In the genomic region with DNA sequence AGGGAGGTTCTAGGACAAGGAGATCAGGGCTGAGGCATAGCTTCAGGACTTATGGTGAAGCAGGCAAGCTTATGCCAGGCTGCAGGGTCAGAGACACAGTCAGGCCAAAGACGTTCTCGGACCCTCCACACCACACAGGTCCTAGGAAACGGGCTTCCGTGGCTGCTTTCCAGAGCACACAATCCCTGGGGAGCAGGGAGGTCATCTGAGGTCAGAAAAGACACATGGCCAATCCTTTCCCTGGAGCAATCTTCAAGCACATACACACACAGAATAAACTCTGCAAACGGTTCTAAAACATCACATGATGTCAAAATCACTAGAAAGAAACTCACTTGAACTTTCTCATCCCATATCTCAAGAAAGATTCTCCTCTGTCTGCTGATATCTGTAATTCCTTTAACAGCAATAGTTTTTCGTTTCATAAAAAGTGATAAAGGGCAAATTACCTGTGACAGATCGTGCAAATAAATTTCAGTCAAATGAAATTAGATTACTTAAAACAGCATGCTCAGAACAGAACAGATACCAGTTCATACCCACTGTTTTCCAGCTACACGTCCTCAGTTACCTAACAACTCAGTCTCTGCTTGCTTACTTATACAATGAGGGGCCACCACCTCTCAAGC, we compare ENCODE assay signal across 21 cellular contexts.
DNase-seq lines count a peak whose midpoint lies in the region; ATAC-seq and TF ChIP-seq lines count a peak whose summit lies in the region.
"Had no signal": no experiment of that assay in that cellular context is flagged by ENCODE, and none has a peak within 500 bp of the region (broad histone marks: within the 10 kb centered on the region; RNA-seq: fewer than 3 reads in every experiment).

No MANE protein-coding gene starts in this region.

- no peaks in the 10 kb centered on the region for H3K27me3 Mint-ChIP-seq in type B pancreatic cell
- H3K27me3 Mint-ChIP-seq: CD4-positive, CD25-positive, alpha-beta regulatory T cell had no signal

- H3K4me1 Mint-ChIP-seq in type B pancreatic cell (ENCODE audit: unreplicated experiment): peaks cover 6% of the 10 kb centered on the region
- H3K4me1 Mint-ChIP-seq: CD4-positive, CD25-positive, alpha-beta regulatory T cell had no signal

- H3F3A ChIP-seq in SK-N-SH (replicated peaks; ENCODE audit: insufficient read depth): no peaks in the 10 kb centered on the region

- TF ChIP-seq CTCF in SK-N-SH (IDR thresholded peaks at IDR 0.05) (no peak), type B pancreatic cell (conservative IDR thresholded peaks at IDR 0.05) (no peak)

- peak overlapping the region; percentile 14 for H3K27ac Mint-ChIP-seq in type B pancreatic cell
- H3K27ac Mint-ChIP-seq: CD4-positive, CD25-positive, alpha-beta regulatory T cell; CD8-positive, alpha-beta T cell; HFFc6 had no signal

- ATAC-seq in SK-N-SH treated with all-trans-retinoic acid at 6 μM for 48 hours (no peak; the same call in 2 of the 3 replicates), HG02870 (IDR thresholded peaks at IDR 0.05; ENCODE audit: unreplicated experiment) (no peak)
- ATAC-seq: A549; CD8-positive, alpha-beta T cell; GM12878 had no signal

- no peak overlapping the region for H3K4me2 ChIP-seq in SK-N-SH
- H3K4me2 ChIP-seq: A549 had no signal

- peaks cover 14% of the 10 kb centered on the region; the same call in 1 of the 2 replicates for H3K79me2 ChIP-seq in SK-N-SH (ENCODE audit: insufficient read depth)

- no peak overlapping the region for H3K4me3 Mint-ChIP-seq in type B pancreatic cell
- H3K4me3 Mint-ChIP-seq: CD4-positive, CD25-positive, alpha-beta regulatory T cell; CD8-positive, alpha-beta T cell; HFFc6 had no signal

- 65% methylated on average over 8 of the region's 8 CpGs for WGBS in SK-N-SH (ENCODE audit: low lambda C conversion rate)

- peak in 1 of 2 experiments; percentile 42; a peak in 1 of 4 replicates for TF ChIP-seq EP300 in SK-N-SH (IDR thresholded peaks at IDR 0.05; ENCODE audit: borderline replicate concordance in 1 of 2, low read depth in 1 of 2, low read length in 1 of 2)

- H3K9me2 ChIP-seq in SK-N-SH: no peaks in the 10 kb centered on the region

- no peak overlapping the region for H2AFZ ChIP-seq in SK-N-SH (ENCODE audit: low read depth)
- H2AFZ ChIP-seq: GM23248 had no signal

- peaks cover 33% of the 10 kb centered on the region for H3K36me3 Mint-ChIP-seq in type B pancreatic cell
- H3K36me3 Mint-ChIP-seq: CD4-positive, CD25-positive, alpha-beta regulatory T cell; CD8-positive, alpha-beta T cell had no signal

- peak overlapping the region in 1 of 2 experiments; percentile 52; a peak in 2 of 4 replicates for H3K27ac ChIP-seq in SK-N-SH (ENCODE audit: low read depth in 2 of 2, low read length in 1 of 2)
- H3K27ac ChIP-seq: 22Rv1, A549, C4-2B, GM23248 had no signal

- TF ChIP-seq RAD21 in SK-N-SH (IDR thresholded peaks at IDR 0.05; ENCODE audit: low read length): no peak

- POLR2A ChIA-PET in SK-N-SH (lab: Yijun Ruan, JAX): interaction anchor here (1.3 kb wide), 1 partner anchor 65 kb away, joined by 3 read pairs; no protein-coding TSS in a partner anchor

- CTCF ChIA-PET in SK-N-SH (lab: Yijun Ruan, JAX): interaction anchor here (1.1 to 1.5 kb wide), 2 partner anchors 24 to 204 kb away, joined by 3 read pairs; no protein-coding TSS in a partner anchor

- H3K27me3 ChIP-seq in SK-N-SH (ENCODE audit: insufficient read depth): no peaks in the 10 kb centered on the region

- peak; percentile 58 for DNase-seq in SK-N-SH
- DNase-seq in foreskin melanocyte: peak; percentile 21
- no peak for DNase-seq in type B pancreatic cell (ENCODE audit: extremely low spot score, unreplicated experiment)
- DNase-seq in cerebellar nuclear complex (lab: John Stamatoyannopoulos, UW): no peak
- DNase-seq: ACHN; AML-193; CD4-positive, CD25-positive, alpha-beta regulatory T cell; CD8-positive, alpha-beta T cell; DMS 273 treated with DMSO at 0.1 percent for 48 hours; DMS79; EL; GDM1; GM23248; HFFc6 had no signal

- H3K9me3 ChIP-seq in SK-N-SH: no peaks in the 10 kb centered on the region
- H3K9me3 ChIP-seq: A549, HAP-1 had no signal

- no peak overlapping the region for H3K9ac ChIP-seq in SK-N-SH
- H3K9ac ChIP-seq: GM23248 had no signal

- peaks cover 9 to 24% of the 10 kb centered on the region in 2 experiments for H3K36me3 ChIP-seq in SK-N-SH (replicated peaks in 1 of 2; ENCODE audit: control insufficient read depth in 1 of 2, insufficient read depth in 2 of 2, low read length in 1 of 2)
- H3K36me3 ChIP-seq: HAP-1 had no signal

- H3K4me3 ChIP-seq in SK-N-SH (ENCODE audit: low read depth in 2 of 2, low read length in 1 of 2): no peak overlapping the region
- H3K4me3 ChIP-seq: A549, GM12878, GM23248, HAP-1 had no signal

- H3K4me1 ChIP-seq in SK-N-SH (ENCODE audit: control insufficient read depth in 1 of 2, insufficient read depth in 2 of 2, low read depth in 1 of 2, low read length in 1 of 2): peaks cover 0 to 24% of the 10 kb centered on the region in 2 experiments; a peak in 2 of 4 replicates
- H3K4me1 ChIP-seq: A549, HAP-1 had no signal

- H3K9me3 Mint-ChIP-seq in type B pancreatic cell: no peaks in the 10 kb centered on the region
- H3K9me3 Mint-ChIP-seq: CD8-positive, alpha-beta T cell; HFFc6 had no signal

- no peaks in the 10 kb centered on the region for H4K20me1 ChIP-seq in SK-N-SH (ENCODE audit: insufficient read depth)

TF ChIP-seq in SK-N-SH, 30 proteins besides CTCF, POLR2A, EP300 and RAD21:
- TF ChIP-seq CHD2 (IDR thresholded peaks at IDR 0.05; ENCODE audit: low read length, partially characterized antibody) (peak; percentile 56), SIN3A (IDR thresholded peaks at IDR 0.05; ENCODE audit: borderline replicate concordance, low read depth, low read length) (no peak), RCOR1 (IDR thresholded peaks at IDR 0.05; ENCODE audit: low read length) (peak; percentile 61; the same call in 1 of the 2 replicates), MXI1 (IDR thresholded peaks at IDR 0.05; ENCODE audit: low read depth, low read length) (0 out of 2 replicates have a peak, but pooled peaks have one; percentile 53), GATA2 (CRISPR knock-in tag; IDR thresholded peaks at IDR 0.05) (peak; percentile 74), RFX5 (IDR thresholded peaks at IDR 0.05; ENCODE audit: low read length) (peak; percentile 41; the same call in 1 of the 2 replicates)
- TF ChIP-seq, protein P1, sequence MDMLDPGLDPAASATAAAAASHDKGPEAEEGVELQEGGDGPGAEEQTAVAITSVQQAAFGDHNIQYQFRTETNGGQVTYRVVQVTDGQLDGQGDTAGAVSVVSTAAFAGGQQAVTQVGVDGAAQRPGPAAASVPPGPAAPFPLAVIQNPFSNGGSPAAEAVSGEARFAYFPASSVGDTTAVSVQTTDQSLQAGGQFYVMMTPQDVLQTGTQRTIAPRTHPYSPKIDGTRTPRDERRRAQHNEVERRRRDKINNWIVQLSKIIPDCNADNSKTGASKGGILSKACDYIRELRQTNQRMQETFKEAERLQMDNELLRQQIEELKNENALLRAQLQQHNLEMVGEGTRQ (IDR thresholded peaks at IDR 0.05; ENCODE audit: borderline replicate concordance, low read depth, low read length): no peak

TF ChIP-seq in SK-N-SH treated with all-trans-retinoic acid at 6 μM for 48 hours, 23 proteins besides CTCF, POLR2A, EP300 and RAD21:
- TF ChIP-seq TCF4 (CRISPR knock-in tag; IDR thresholded peaks at IDR 0.05; ENCODE audit: borderline replicate concordance) (no peak), ISL1 (CRISPR knock-in tag; IDR thresholded peaks at IDR 0.05) (no peak), RARB (CRISPR knock-in tag; IDR thresholded peaks at IDR 0.05) (no peak), ZFP3 (CRISPR knock-in tag; IDR thresholded peaks at IDR 0.05) (no peak), ZNF565 (CRISPR knock-in tag; conservative IDR thresholded peaks at IDR 0.05; ENCODE audit: low read depth) (no peak), CSDC2 (CRISPR knock-in tag; IDR thresholded peaks at IDR 0.05) (no peak)
- TF ChIP-seq, protein P2, sequence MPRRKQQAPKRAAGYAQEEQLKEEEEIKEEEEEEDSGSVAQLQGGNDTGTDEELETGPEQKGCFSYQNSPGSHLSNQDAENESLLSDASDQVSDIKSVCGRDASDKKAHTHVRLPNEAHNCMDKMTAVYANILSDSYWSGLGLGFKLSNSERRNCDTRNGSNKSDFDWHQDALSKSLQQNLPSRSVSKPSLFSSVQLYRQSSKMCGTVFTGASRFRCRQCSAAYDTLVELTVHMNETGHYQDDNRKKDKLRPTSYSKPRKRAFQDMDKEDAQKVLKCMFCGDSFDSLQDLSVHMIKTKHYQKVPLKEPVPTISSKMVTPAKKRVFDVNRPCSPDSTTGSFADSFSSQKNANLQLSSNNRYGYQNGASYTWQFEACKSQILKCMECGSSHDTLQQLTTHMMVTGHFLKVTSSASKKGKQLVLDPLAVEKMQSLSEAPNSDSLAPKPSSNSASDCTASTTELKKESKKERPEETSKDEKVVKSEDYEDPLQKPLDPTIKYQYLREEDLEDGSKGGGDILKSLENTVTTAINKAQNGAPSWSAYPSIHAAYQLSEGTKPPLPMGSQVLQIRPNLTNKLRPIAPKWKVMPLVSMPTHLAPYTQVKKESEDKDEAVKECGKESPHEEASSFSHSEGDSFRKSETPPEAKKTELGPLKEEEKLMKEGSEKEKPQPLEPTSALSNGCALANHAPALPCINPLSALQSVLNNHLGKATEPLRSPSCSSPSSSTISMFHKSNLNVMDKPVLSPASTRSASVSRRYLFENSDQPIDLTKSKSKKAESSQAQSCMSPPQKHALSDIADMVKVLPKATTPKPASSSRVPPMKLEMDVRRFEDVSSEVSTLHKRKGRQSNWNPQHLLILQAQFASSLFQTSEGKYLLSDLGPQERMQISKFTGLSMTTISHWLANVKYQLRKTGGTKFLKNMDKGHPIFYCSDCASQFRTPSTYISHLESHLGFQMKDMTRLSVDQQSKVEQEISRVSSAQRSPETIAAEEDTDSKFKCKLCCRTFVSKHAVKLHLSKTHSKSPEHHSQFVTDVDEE (CRISPR knock-in tag; IDR thresholded peaks at IDR 0.05): no peak

Comparison
In these comparisons a context has a peak if more than half of its experiments do, and no peak if none do; other contexts are left out.
1. DNase-seq: peak in SK-N-SH (single experiment) and foreskin melanocyte (single experiment); none in type B pancreatic cell (single experiment) and cerebellar nuclear complex (0 of 2).